Comparison of ENCODE assay signal across 13 cellular contexts in the genomic region with DNA sequence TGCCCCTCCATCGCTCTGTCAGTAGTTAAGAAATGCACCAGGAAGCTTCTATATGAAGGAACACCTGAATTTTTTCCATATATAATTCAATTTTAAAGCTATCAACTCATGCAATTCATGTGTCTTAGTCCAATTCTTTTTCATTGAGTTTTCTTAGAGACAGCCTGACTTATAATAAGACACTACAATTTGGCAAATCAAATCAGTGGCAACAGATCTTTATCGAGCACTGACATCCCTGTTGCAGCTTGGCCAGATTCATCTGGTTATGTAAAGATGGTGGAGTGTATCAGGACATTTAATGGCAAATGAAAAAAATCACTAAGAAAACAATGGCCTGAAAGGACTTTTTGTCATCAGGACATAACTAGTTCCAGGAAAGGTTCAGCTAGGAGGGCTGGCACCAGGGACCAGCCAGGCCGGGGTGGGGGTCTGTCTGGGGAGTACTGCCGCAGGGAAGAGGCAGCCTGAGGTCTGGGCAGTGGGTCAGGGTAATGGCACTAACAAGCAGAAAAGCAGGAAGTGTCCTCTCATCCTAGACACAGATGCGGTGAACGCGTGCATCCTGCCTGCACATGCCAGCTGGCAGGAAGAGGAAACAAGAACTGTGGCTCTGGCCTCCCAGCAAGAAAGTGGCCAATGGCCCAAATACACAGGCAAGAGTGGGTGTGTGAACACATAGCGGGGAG.
DNase-seq lines count a peak whose midpoint lies in the region; ATAC-seq and TF ChIP-seq lines count a peak whose summit lies in the region.
"Had no signal": no experiment of that assay in that cellular context is flagged by ENCODE, and none has a peak within 500 bp of the region (broad histone marks: within the 10 kb centered on the region; RNA-seq: fewer than 3 reads in every experiment).

No MANE protein-coding gene starts in this region.

- peaks cover 2% of the 10 kb centered on the region for H3K27me3 Mint-ChIP-seq in activated CD8-positive, alpha-beta T cell treated with anti-CD3 and anti-CD28 coated beads, Interleukin-2, amount 10 ng/mL, durations not matched to agents 7 days and 5 days (ENCODE audit: low read depth)
- peaks cover 2% of the 10 kb centered on the region for H3K27me3 Mint-ChIP-seq in activated CD8-positive, alpha-beta T cell treated with anti-CD3 and anti-CD28 coated beads for 36 hours
- no peaks in the 10 kb centered on the region for H3K27me3 Mint-ChIP-seq in activated naive CD4-positive, alpha-beta T cell treated with anti-CD3 and anti-CD28 coated beads, Interleukin-2, amount 10 ng/mL, durations not matched to agents 7 days and 5 days

- no peaks in the 10 kb centered on the region for H3K9me3 Mint-ChIP-seq in activated CD8-positive, alpha-beta T cell treated with anti-CD3 and anti-CD28 coated beads, Interleukin-2, amount 10 ng/mL, durations not matched to agents 7 days and 5 days (ENCODE audit: insufficient read depth)
- no peaks in the 10 kb centered on the region for H3K9me3 Mint-ChIP-seq in activated CD8-positive, alpha-beta T cell treated with anti-CD3 and anti-CD28 coated beads for 36 hours
- no peaks in the 10 kb centered on the region for H3K9me3 Mint-ChIP-seq in activated naive CD4-positive, alpha-beta T cell treated with anti-CD3 and anti-CD28 coated beads, Interleukin-2, amount 10 ng/mL, durations not matched to agents 7 days and 5 days

- POLR2A ChIA-PET in activated CD8-positive, alpha-beta T cell treated with anti-CD3 and anti-CD28 coated beads, Interleukin-2, amount 10 ng/mL, durations not matched to agents 7 days and 5 days (lab: Charles Lee): interaction anchor here (0.7 kb wide), 1 partner anchor 9 kb away, joined by 3 read pairs; no protein-coding TSS in a partner anchor
- POLR2A ChIA-PET in activated CD8-positive, alpha-beta T cell treated with anti-CD3 and anti-CD28 coated beads for 36 hours (lab: Charles Lee): no interaction called here

- intact Hi-C loops in activated CD8-positive, alpha-beta T cell treated with anti-CD3 and anti-CD28 coated beads for 36 hours (cut with micrococcal nuclease): no loop called here

- peaks cover 9% of the 10 kb centered on the region for H3K4me1 Mint-ChIP-seq in activated CD8-positive, alpha-beta T cell treated with anti-CD3 and anti-CD28 coated beads, Interleukin-2, amount 10 ng/mL, durations not matched to agents 7 days and 5 days (ENCODE audit: low read depth)
- H3K4me1 Mint-ChIP-seq in activated CD8-positive, alpha-beta T cell treated with anti-CD3 and anti-CD28 coated beads for 36 hours (ENCODE audit: low read depth): no peaks in the 10 kb centered on the region
- H3K4me1 Mint-ChIP-seq in activated naive CD4-positive, alpha-beta T cell treated with anti-CD3 and anti-CD28 coated beads, Interleukin-2, amount 10 ng/mL, durations not matched to agents 7 days and 5 days: peaks cover 7% of the 10 kb centered on the region

- no peak for TF ChIP-seq CTCF in activated CD8-positive, alpha-beta T cell treated with anti-CD3 and anti-CD28 coated beads for 36 hours (IDR thresholded peaks at IDR 0.05)

- no peaks in the 10 kb centered on the region for H3K36me3 Mint-ChIP-seq in activated CD8-positive, alpha-beta T cell treated with anti-CD3 and anti-CD28 coated beads, Interleukin-2, amount 10 ng/mL, durations not matched to agents 7 days and 5 days (ENCODE audit: low read depth)
- no peaks in the 10 kb centered on the region for H3K36me3 Mint-ChIP-seq in activated CD8-positive, alpha-beta T cell treated with anti-CD3 and anti-CD28 coated beads for 36 hours (ENCODE audit: low read depth)
- no peaks in the 10 kb centered on the region for H3K36me3 Mint-ChIP-seq in activated naive CD4-positive, alpha-beta T cell treated with anti-CD3 and anti-CD28 coated beads, Interleukin-2, amount 10 ng/mL, durations not matched to agents 7 days and 5 days

- H3K27ac ChIP-seq in substantia nigra (ENCODE audit: low read depth, low read length, poor library complexity, severe bottlenecking): no peak overlapping the region
- H3K27ac ChIP-seq: thoracic aorta had no signal

- peak overlapping the region; percentile 11 for H3K27ac Mint-ChIP-seq in activated CD8-positive, alpha-beta T cell treated with anti-CD3 and anti-CD28 coated beads, Interleukin-2, amount 10 ng/mL, durations not matched to agents 7 days and 5 days
- H3K27ac Mint-ChIP-seq in activated CD8-positive, alpha-beta T cell treated with anti-CD3 and anti-CD28 coated beads for 36 hours: no peak overlapping the region
- no peak overlapping the region for H3K27ac Mint-ChIP-seq in activated naive CD4-positive, alpha-beta T cell treated with anti-CD3 and anti-CD28 coated beads, Interleukin-2, amount 10 ng/mL, durations not matched to agents 7 days and 5 days

- no peak overlapping the region for H3K4me3 Mint-ChIP-seq in activated CD8-positive, alpha-beta T cell treated with anti-CD3 and anti-CD28 coated beads, Interleukin-2, amount 10 ng/mL, durations not matched to agents 7 days and 5 days
- no peak overlapping the region for H3K4me3 Mint-ChIP-seq in activated CD8-positive, alpha-beta T cell treated with anti-CD3 and anti-CD28 coated beads for 36 hours
- H3K4me3 Mint-ChIP-seq in activated naive CD4-positive, alpha-beta T cell treated with anti-CD3 and anti-CD28 coated beads, Interleukin-2, amount 10 ng/mL, durations not matched to agents 7 days and 5 days: no peak overlapping the region

- CTCF ChIA-PET in activated CD8-positive, alpha-beta T cell treated with anti-CD3 and anti-CD28 coated beads, Interleukin-2, amount 10 ng/mL, durations not matched to agents 7 days and 5 days (lab: Charles Lee): interaction anchor here (1.0 kb wide), 1 partner anchor 58 kb away, joined by 3 read pairs; no protein-coding TSS in a partner anchor
- CTCF ChIA-PET in activated CD8-positive, alpha-beta T cell treated with anti-CD3 and anti-CD28 coated beads for 36 hours (lab: Charles Lee): interaction anchor here (1.1 kb wide), 1 partner anchor 218 kb away, joined by 3 read pairs; no protein-coding TSS in a partner anchor
- CTCF ChIA-PET in activated naive CD4-positive, alpha-beta T cell treated with anti-CD3 and anti-CD28 coated beads, Interleukin-2, amount 10 ng/mL, durations not matched to agents 7 days and 5 days (lab: Charles Lee): interaction anchor here (0.7 kb wide), 1 partner anchor 12 kb away, joined by 3 read pairs; no protein-coding TSS in a partner anchor

- no peak for DNase-seq in activated CD8-positive, alpha-beta T cell treated with anti-CD3 and anti-CD28 coated beads, Interleukin-2, amount 10 ng/mL, durations not matched to agents 7 days and 5 days
- DNase-seq in activated CD8-positive, alpha-beta T cell treated with anti-CD3 and anti-CD28 coated beads for 36 hours: no peak
- DNase-seq in glomerular endothelial cell (ENCODE audit: extremely low read depth, low read depth, low spot score): peak; percentile 7
- peak in 33 of 49 donors; percentile 2 to 55 (median 21) for DNase-seq in substantia nigra (lab: John Stamatoyannopoulos, UW)
- no peak for DNase-seq in LoVo (ENCODE audit: low spot score)
- no peak for DNase-seq in activated naive CD4-positive, alpha-beta T cell treated with anti-CD3 and anti-CD28 coated beads, Interleukin-2, amount 10 ng/mL, durations not matched to agents 7 days and 5 days
- no peak for DNase-seq in NCI-H1436 treated with DMSO at 0.1 percent for 48 hours (lab: John Stamatoyannopoulos, UW)
- DNase-seq: activated naive CD4-positive, alpha-beta T cell; cerebellar nuclear complex; NCI-H1417 treated with DMSO at 0.1 percent for 48 hours had no signal

- ATAC-seq in activated CD8-positive, alpha-beta T cell treated with anti-CD3 and anti-CD28 coated beads, Interleukin-2, amount 10 ng/mL, durations not matched to agents 7 days and 5 days: no peak
- no peak for ATAC-seq in activated CD8-positive, alpha-beta T cell treated with anti-CD3 and anti-CD28 coated beads for 36 hours
- ATAC-seq: esophagus mucosa had no signal

TF ChIP-seq in PFSK-1, 5 proteins besides CTCF, POLR2A, EP300 and RAD21:
- TF ChIP-seq, protein P1, sequence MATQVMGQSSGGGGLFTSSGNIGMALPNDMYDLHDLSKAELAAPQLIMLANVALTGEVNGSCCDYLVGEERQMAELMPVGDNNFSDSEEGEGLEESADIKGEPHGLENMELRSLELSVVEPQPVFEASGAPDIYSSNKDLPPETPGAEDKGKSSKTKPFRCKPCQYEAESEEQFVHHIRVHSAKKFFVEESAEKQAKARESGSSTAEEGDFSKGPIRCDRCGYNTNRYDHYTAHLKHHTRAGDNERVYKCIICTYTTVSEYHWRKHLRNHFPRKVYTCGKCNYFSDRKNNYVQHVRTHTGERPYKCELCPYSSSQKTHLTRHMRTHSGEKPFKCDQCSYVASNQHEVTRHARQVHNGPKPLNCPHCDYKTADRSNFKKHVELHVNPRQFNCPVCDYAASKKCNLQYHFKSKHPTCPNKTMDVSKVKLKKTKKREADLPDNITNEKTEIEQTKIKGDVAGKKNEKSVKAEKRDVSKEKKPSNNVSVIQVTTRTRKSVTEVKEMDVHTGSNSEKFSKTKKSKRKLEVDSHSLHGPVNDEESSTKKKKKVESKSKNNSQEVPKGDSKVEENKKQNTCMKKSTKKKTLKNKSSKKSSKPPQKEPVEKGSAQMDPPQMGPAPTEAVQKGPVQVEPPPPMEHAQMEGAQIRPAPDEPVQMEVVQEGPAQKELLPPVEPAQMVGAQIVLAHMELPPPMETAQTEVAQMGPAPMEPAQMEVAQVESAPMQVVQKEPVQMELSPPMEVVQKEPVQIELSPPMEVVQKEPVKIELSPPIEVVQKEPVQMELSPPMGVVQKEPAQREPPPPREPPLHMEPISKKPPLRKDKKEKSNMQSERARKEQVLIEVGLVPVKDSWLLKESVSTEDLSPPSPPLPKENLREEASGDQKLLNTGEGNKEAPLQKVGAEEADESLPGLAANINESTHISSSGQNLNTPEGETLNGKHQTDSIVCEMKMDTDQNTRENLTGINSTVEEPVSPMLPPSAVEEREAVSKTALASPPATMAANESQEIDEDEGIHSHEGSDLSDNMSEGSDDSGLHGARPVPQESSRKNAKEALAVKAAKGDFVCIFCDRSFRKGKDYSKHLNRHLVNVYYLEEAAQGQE (IDR thresholded peaks at IDR 0.05; ENCODE audit: insufficient read depth in 1 of 2, low read depth in 2 of 2, low read length in 2 of 2): no peak; a peak in 1 of 4 replicates
- peak; percentile 94 for TF ChIP-seq FOXP2 (optimal IDR thresholded peaks at IDR 0.05; ENCODE audit: borderline replicate concordance, extremely low read depth, extremely low read length, insufficient read depth)

Comparison
In these comparisons a context has a peak if more than half of its experiments do, and no peak if none do; other contexts are left out.
1. DNase-seq: peak in glomerular endothelial cell (single experiment) and substantia nigra (33 of 49); none in activated CD8-positive, alpha-beta T cell treated with anti-CD3 and anti-CD28 coated beads, Interleukin-2, amount 10 ng/mL, durations not matched to agents 7 days and 5 days (single experiment), activated CD8-positive, alpha-beta T cell treated with anti-CD3 and anti-CD28 coated beads for 36 hours (single experiment), LoVo (single experiment), activated naive CD4-positive, alpha-beta T cell treated with anti-CD3 and anti-CD28 coated beads, Interleukin-2, amount 10 ng/mL, durations not matched to agents 7 days and 5 days (single experiment) and NCI-H1436 treated with DMSO at 0.1 percent for 48 hours (single experiment).